ENCODE assay signal across 8 cellular contexts in the genomic region with DNA sequence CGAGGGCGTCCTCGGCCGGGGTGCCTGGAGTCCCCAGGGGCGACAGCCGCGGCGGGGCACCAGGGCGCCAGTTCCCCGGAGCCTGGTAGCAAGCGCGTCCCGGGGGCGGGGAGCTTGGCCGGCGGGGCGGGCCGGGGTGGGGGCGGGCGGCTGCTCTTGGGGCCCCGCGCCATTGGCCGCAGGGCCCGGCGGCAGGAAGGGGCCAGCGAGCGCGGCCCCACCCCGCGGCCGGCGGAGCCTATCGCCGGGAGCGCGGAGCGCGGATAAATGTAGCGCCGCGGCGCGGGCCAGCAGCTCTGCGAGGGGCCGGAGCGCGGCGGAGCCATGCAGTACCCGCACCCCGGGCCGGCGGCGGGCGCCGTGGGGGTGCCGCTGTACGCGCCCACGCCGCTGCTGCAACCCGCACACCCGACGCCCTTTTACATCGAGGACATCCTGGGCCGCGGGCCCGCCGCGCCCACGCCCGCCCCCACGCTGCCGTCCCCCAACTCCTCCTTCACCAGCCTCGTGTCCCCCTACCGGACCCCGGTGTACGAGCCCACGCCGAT. TPM values are rescaled to one million over a fixed set of nuclear protein-coding genes. Genes with fewer than 3 reads are reported as not detected.
A peak's percentile ranks its signal among the peaks of the same experiment; 100 is the strongest.
DNase-seq lines count a peak whose midpoint lies in the region; ATAC-seq and TF ChIP-seq lines count a peak whose summit lies in the region.

A gene (plus strand): TSS at position 293 of the 548 bp plus-strand sequence. CDS start 32 bp downstream, at position 325.

- H3K4me1 ChIP-seq in HUES6 (ENCODE audit: control insufficient read depth, insufficient read depth, low read length): peaks cover 16% of the 10 kb centered on the region

- H3K36me3 ChIP-seq in HUES6 (ENCODE audit: control insufficient read depth, insufficient read depth, low read length): no peaks in the 10 kb centered on the region

- no peak for TF ChIP-seq CTCF in CD4-positive, alpha-beta T cell (IDR thresholded peaks at IDR 0.05)
- no peak for TF ChIP-seq CTCF in coronary artery (IDR thresholded peaks at IDR 0.05)

- peak in 2 of 10 experiments; percentile 18 to 33 for DNase-seq in CD4-positive, alpha-beta T cell
- DNase-seq in T-helper 17 cell (peak in 2 of 3 donors; percentile 34 to 50), coronary artery (ENCODE audit: low spot score) (no peak), left kidney (ENCODE audit: low read depth, low spot score) (peak; percentile 57)

- peak within 1 kb of the TSS; percentile 65 for H3K4me3 ChIP-seq in HUES6 (ENCODE audit: low read depth, low read length)
- peak within 1 kb of the TSS; percentile 82 for H3K4me3 ChIP-seq in coronary artery

- H3K27ac ChIP-seq in CD4-positive, alpha-beta T cell (ENCODE audit: low read depth, low read length): no peak within 1 kb of the TSS
- no peak within 1 kb of the TSS for H3K27ac ChIP-seq in HUES6 (ENCODE audit: low read depth, low read length)
- peak within 1 kb of the TSS; percentile 43 to 91 for H3K27ac ChIP-seq in coronary artery

- intact Hi-C loops in CD4-positive, alpha-beta T cell (cut with DNase I, micrococcal nuclease): no loop called here

- H3K9me3 ChIP-seq in CD4-positive, alpha-beta T cell (ENCODE audit: control insufficient read depth, low read length): no peaks in the 10 kb centered on the region
- H3K9me3 ChIP-seq in HUES6 (ENCODE audit: control insufficient read depth, insufficient read depth, low read depth, low read length) (no peaks in the 10 kb centered on the region), T-helper 17 cell (ENCODE audit: control insufficient read depth, low read length, poor library complexity, severe bottlenecking) (no peaks in the 10 kb centered on the region)

- no peaks in the 10 kb centered on the region for H3K36me3 Mint-ChIP-seq in CD4-positive, alpha-beta T cell (ENCODE audit: low read depth)
- no peaks in the 10 kb centered on the region for H3K36me3 Mint-ChIP-seq in T-helper 17 cell (ENCODE audit: low read depth)
- peaks cover 28% of the 10 kb centered on the region for H3K36me3 Mint-ChIP-seq in stimulated activated memory B cell treated with anti-CD40 and anti-IgM and Interleukin-4, amounts not matched to agents 10 μg/mL and 1 μg/mL and 100 μg/mL, for 72 hours

- CTCF ChIA-PET in CD4-positive, alpha-beta T cell (lab: Charles Lee): no interaction called here

- no peak within 1 kb of the TSS for H3K9ac ChIP-seq in HUES6 (ENCODE audit: low read length)

- H3K4me1 Mint-ChIP-seq in CD4-positive, alpha-beta T cell (ENCODE audit: low read depth): peaks cover 32% of the 10 kb centered on the region
- H3K4me1 Mint-ChIP-seq in T-helper 17 cell: peaks cover 16% of the 10 kb centered on the region
- H3K4me1 Mint-ChIP-seq in stimulated activated memory B cell treated with anti-CD40 and anti-IgM and Interleukin-4, amounts not matched to agents 10 μg/mL and 1 μg/mL and 100 μg/mL, for 72 hours: peaks cover 45% of the 10 kb centered on the region

- peaks cover 5% of the 10 kb centered on the region for H3K9me3 Mint-ChIP-seq in CD4-positive, alpha-beta T cell
- peaks cover 8% of the 10 kb centered on the region for H3K9me3 Mint-ChIP-seq in stimulated activated memory B cell treated with anti-CD40 and anti-IgM and Interleukin-4, amounts not matched to agents 10 μg/mL and 1 μg/mL and 100 μg/mL, for 72 hours

- H3K27ac Mint-ChIP-seq in CD4-positive, alpha-beta T cell: no peak within 1 kb of the TSS
- H3K27ac Mint-ChIP-seq in T-helper 17 cell: no peak within 1 kb of the TSS
- peak within 1 kb of the TSS; percentile 100 for H3K27ac Mint-ChIP-seq in stimulated activated memory B cell treated with anti-CD40 and anti-IgM and Interleukin-4, amounts not matched to agents 10 μg/mL and 1 μg/mL and 100 μg/mL, for 72 hours

- H3K27me3 Mint-ChIP-seq in CD4-positive, alpha-beta T cell: peaks cover 83% of the 10 kb centered on the region
- H3K27me3 Mint-ChIP-seq in T-helper 17 cell: peaks cover 48% of the 10 kb centered on the region
- H3K27me3 Mint-ChIP-seq in stimulated activated memory B cell treated with anti-CD40 and anti-IgM and Interleukin-4, amounts not matched to agents 10 μg/mL and 1 μg/mL and 100 μg/mL, for 72 hours: no peaks in the 10 kb centered on the region

- POLR2A ChIA-PET in CD4-positive, alpha-beta T cell (lab: Charles Lee): interaction anchor here (1.3 to 2.1 kb wide), 2 partner anchors 10 to 99 kb away, joined by 3 to 7 read pairs; no protein-coding TSS in a partner anchor

- peak; percentile 39 for ATAC-seq in CD4-positive, alpha-beta T cell (ENCODE audit: poor library complexity)
- ATAC-seq in GM19043 (IDR thresholded peaks at IDR 0.05; ENCODE audit: low read depth, unreplicated experiment): peak; percentile 47
- ATAC-seq in T-helper 17 cell: peak; percentile 69
- peak; percentile 89 for ATAC-seq in stimulated activated memory B cell treated with anti-CD40 and anti-IgM and Interleukin-4, amounts not matched to agents 10 μg/mL and 1 μg/mL and 100 μg/mL, for 72 hours
- no peak for ATAC-seq in GM21825 (IDR thresholded peaks at IDR 0.05; ENCODE audit: unreplicated experiment)

- peak within 1 kb of the TSS; percentile 85 for H3K4me3 Mint-ChIP-seq in CD4-positive, alpha-beta T cell
- peak within 1 kb of the TSS; percentile 82 for H3K4me3 Mint-ChIP-seq in T-helper 17 cell
- H3K4me3 Mint-ChIP-seq in stimulated activated memory B cell treated with anti-CD40 and anti-IgM and Interleukin-4, amounts not matched to agents 10 μg/mL and 1 μg/mL and 100 μg/mL, for 72 hours: peak within 1 kb of the TSS; percentile 96

- H3K27me3 ChIP-seq in CD4-positive, alpha-beta T cell (ENCODE audit: control insufficient read depth, insufficient read depth, low read length): peaks cover 59% of the 10 kb centered on the region
- H3K27me3 ChIP-seq in HUES6 (ENCODE audit: control insufficient read depth, insufficient read depth, low read length): peaks cover 79% of the 10 kb centered on the region

RNA-seq across cellular contexts. Expression of the gene that starts here (rescaled TPM):
- 1 to 10 TPM in 1 of 2 experiments, under 1 TPM in 1; 0.96 to 1.0 TPM for total RNA-seq in CD4-positive, alpha-beta T cell
- total RNA-seq in T-helper 17 cell: 1 to 10 TPM; 3.9 to 4.9 TPM

Comparison
In these comparisons a context has a peak if more than half of its experiments do, and no peak if none do; other contexts are left out.
1. H3K27ac ChIP-seq: peak in coronary artery (2 of 2); none in CD4-positive, alpha-beta T cell (single experiment) and HUES6 (single experiment).
2. Peak in every context shown above with its lines, with median percentiles within 50 percentile points of each other: H3K4me3 Mint-ChIP-seq.